ENCODE assay signal across 11 cellular contexts in genomic region chr16:49464093-49464492, GRCh38.
DNase-seq lines count a peak whose midpoint lies in the region; TF ChIP-seq lines count a peak whose summit lies in the region.
"Had no signal": no experiment of that assay in that cellular context is flagged by ENCODE, and none has a peak within 500 bp of the region (broad histone marks: within the 10 kb centered on the region; RNA-seq: fewer than 3 reads in every experiment).

No MANE protein-coding gene starts in this region.

- peaks cover 0 to 6% of the 10 kb centered on the region in 2 donors for H3K4me1 ChIP-seq in right atrium auricular region
- H3K4me1 ChIP-seq in transverse colon = no peaks in the 10 kb centered on the region
- H3K4me1 ChIP-seq: BE2C had no signal

- H3K27me3 Mint-ChIP-seq in glutamatergic neuron (ENCODE audit: unreplicated experiment) = peaks cover 3% of the 10 kb centered on the region

- no peaks in the 10 kb centered on the region for H3K27me3 ChIP-seq in right atrium auricular region
- no peaks in the 10 kb centered on the region for H3K27me3 ChIP-seq in SU-DHL-6 (ENCODE audit: low read length)
- peaks cover 31% of the 10 kb centered on the region for H3K27me3 ChIP-seq in transverse colon
- H3K27me3 ChIP-seq: BE2C had no signal

- H3K27ac ChIP-seq in right atrium auricular region (no peak overlapping the region), SU-DHL-6 (ENCODE audit: low read depth, low read length) (peak overlapping the region; percentile 88), transverse colon (no peak overlapping the region)
- H3K27ac ChIP-seq: neutrophil had no signal

- H2AFZ ChIP-seq in SU-DHL-6 (ENCODE audit: low read depth, low read length, severe bottlenecking) = no peak overlapping the region

- WGBS in transverse colon (ENCODE audit: low coverage in 1 of 2), 2 donors = 52 to 80% methylated on average over 1 to 2 of the region's 2 CpGs

- peaks cover 6% of the 10 kb centered on the region for H3K9me3 Mint-ChIP-seq in glutamatergic neuron (ENCODE audit: unreplicated experiment)

- TF ChIP-seq POLR2A in transverse colon (IDR thresholded peaks at IDR 0.05) = no peak

- peak overlapping the region; percentile 34 for H3K4me3 Mint-ChIP-seq in glutamatergic neuron (ENCODE audit: unreplicated experiment)

- no peak for TF ChIP-seq CTCF in right atrium auricular region (IDR thresholded peaks at IDR 0.05)
- no peak for TF ChIP-seq CTCF in SU-DHL-6 (IDR thresholded peaks at IDR 0.05; ENCODE audit: insufficient read depth, low read length, poor library complexity, severe bottlenecking)
- no peak for TF ChIP-seq CTCF in glutamatergic neuron (IDR thresholded peaks at IDR 0.05; ENCODE audit: partially characterized antibody, unreplicated experiment)
- TF ChIP-seq CTCF in transverse colon (IDR thresholded peaks at IDR 0.05) = no peak

- H3F3A ChIP-seq in SU-DHL-6 (ENCODE audit: insufficient read depth) = peaks cover 13% of the 10 kb centered on the region; the same call in 1 of the 2 replicates

- H3K4me1 Mint-ChIP-seq in glutamatergic neuron (ENCODE audit: low read depth, unreplicated experiment) = peaks cover 14% of the 10 kb centered on the region

- intact Hi-C loops in cardiac septum (cut with DNase I) = no loop called here
- intact Hi-C loops in transverse colon (cut with DNase I; ENCODE audit: low total_unique reads) = no loop called here

- H3K9me3 ChIP-seq in right atrium auricular region (no peaks in the 10 kb centered on the region), SU-DHL-6 (ENCODE audit: insufficient read depth, low read length) (no peaks in the 10 kb centered on the region), transverse colon (no peaks in the 10 kb centered on the region)
- H3K9me3 ChIP-seq: BE2C, neutrophil had no signal

- no peak overlapping the region for H3K27ac Mint-ChIP-seq in glutamatergic neuron (ENCODE audit: unreplicated experiment)

- TF ChIP-seq EP300 in transverse colon (IDR thresholded peaks at IDR 0.05; ENCODE audit: low read depth) = no peak

- H3K4me3 ChIP-seq in right atrium auricular region (no peak overlapping the region), SU-DHL-6 (ENCODE audit: insufficient read depth, low read length, poor library complexity, severe bottlenecking) (peak overlapping the region; percentile 7), transverse colon (no peak overlapping the region)

- DNase-seq in right atrium auricular region (ENCODE audit: low spot score) = peak; percentile 23
- DNase-seq in cardiac septum (ENCODE audit: low spot score) = no peak
- DNase-seq in glutamatergic neuron = peak; percentile 10
- DNase-seq in ureter (ENCODE audit: low spot score) = peak; percentile 9
- no peak for DNase-seq in transverse colon
- DNase-seq in hepatic stellate cell (ENCODE audit: low spot score) = no peak
- DNase-seq in NCI-H1694 treated with DMSO at 0.1 percent for 48 hours (lab: John Stamatoyannopoulos, UW) = no peak
- DNase-seq: BE2C, NCI-H187 treated with DMSO at 0.1 percent for 48 hours had no signal

- H3K9me2 ChIP-seq in SU-DHL-6 (replicated peaks; ENCODE audit: insufficient read depth, low read length) = no peaks in the 10 kb centered on the region

- H3K36me3 Mint-ChIP-seq in glutamatergic neuron (ENCODE audit: unreplicated experiment) = no peaks in the 10 kb centered on the region

- in situ Hi-C loops in transverse colon (cut with MboI; ENCODE audit: low pct_ligation_motif_present in 1 of 4, low pct_unique_long_range_greater_than_20kb in 1 of 4, low sequenced_read_pairs in 3 of 4) = no loop called here

- peak overlapping the region; percentile 34 for H3K9ac ChIP-seq in SU-DHL-6 (ENCODE audit: low read length)

- peak overlapping the region; percentile 55 for H3K4me2 ChIP-seq in SU-DHL-6 (ENCODE audit: low read depth, low read length, poor library complexity, severe bottlenecking)

- H4K20me1 ChIP-seq in SU-DHL-6 (ENCODE audit: low read depth, low read length) = no peaks in the 10 kb centered on the region

- H3K79me2 ChIP-seq in SU-DHL-6 (ENCODE audit: insufficient read depth, low read length) = no peaks in the 10 kb centered on the region

- H3K36me3 ChIP-seq in right atrium auricular region = no peaks in the 10 kb centered on the region
- H3K36me3 ChIP-seq in SU-DHL-6 (ENCODE audit: low read length) = no peaks in the 10 kb centered on the region
- no peaks in the 10 kb centered on the region for H3K36me3 ChIP-seq in transverse colon
- H3K36me3 ChIP-seq: BE2C, neutrophil had no signal

Comparison
In these comparisons a context has a peak if more than half of its experiments do, and no peak if none do; other contexts are left out.
1. DNase-seq: peak in right atrium auricular region (single experiment), glutamatergic neuron (single experiment) and ureter (single experiment); none in cardiac septum (single experiment), transverse colon (single experiment), hepatic stellate cell (single experiment) and NCI-H1694 treated with DMSO at 0.1 percent for 48 hours (single experiment).